Comparison of ENCODE assay signal across 20 cellular contexts in genomic region chr17:11304568-11304967, GRCh38.
DNase-seq lines count a peak whose midpoint lies in the region; ATAC-seq, FAIRE-seq and TF ChIP-seq lines count a peak whose summit lies in the region.
"Had no signal": no experiment of that assay in that cellular context is flagged by ENCODE, and none has a peak within 500 bp of the region (broad histone marks: within the 10 kb centered on the region; RNA-seq: fewer than 3 reads in every experiment).

No MANE protein-coding gene starts in this region.

- H3K36me3 ChIP-seq in bronchial epithelial cell (ENCODE audit: control insufficient read depth, insufficient read depth, low read length) (no peaks in the 10 kb centered on the region), thyroid gland (no peaks in the 10 kb centered on the region), upper lobe of right lung (no peaks in the 10 kb centered on the region)

- H3K4me3 ChIP-seq in bronchial epithelial cell (ENCODE audit: low read depth, low read length) (no peak overlapping the region), thyroid gland (replicated peaks in 1 of 3) (no peak overlapping the region), upper lobe of right lung (no peak overlapping the region)
- H3K4me3 ChIP-seq: A549 had no signal

- no peak for ATAC-seq in upper lobe of right lung
- ATAC-seq: A549 had no signal

- no peaks in the 10 kb centered on the region for H3K27me3 Mint-ChIP-seq in activated CD4-positive, alpha-beta T cell treated with anti-CD3 and anti-CD28 coated beads, Interleukin-2, amount 10 ng/mL, durations not matched to agents 24 days and 14 days
- no peaks in the 10 kb centered on the region for H3K27me3 Mint-ChIP-seq in osteocyte (ENCODE audit: unreplicated experiment)
- H3K27me3 Mint-ChIP-seq: CD4-positive, alpha-beta T cell had no signal

- H3K9me3 ChIP-seq in thyroid gland, result no peaks in the 10 kb centered on the region
- H3K9me3 ChIP-seq in upper lobe of right lung, result no peaks in the 10 kb centered on the region
- H3K9me3 ChIP-seq: A549, Caco-2 had no signal

- H3K27ac ChIP-seq in thyroid gland (no peak overlapping the region), upper lobe of right lung (no peak overlapping the region)
- H3K27ac ChIP-seq: 22Rv1, A549, C4-2B had no signal

- H3K36me3 Mint-ChIP-seq in activated CD4-positive, alpha-beta T cell treated with anti-CD3 and anti-CD28 coated beads, Interleukin-2, amount 10 ng/mL, durations not matched to agents 24 days and 14 days (ENCODE audit: low read depth), result no peaks in the 10 kb centered on the region
- H3K36me3 Mint-ChIP-seq in osteocyte (ENCODE audit: unreplicated experiment), result no peaks in the 10 kb centered on the region

- H3K27me3 ChIP-seq in bronchial epithelial cell (ENCODE audit: control insufficient read depth, insufficient read depth, low read length) (no peaks in the 10 kb centered on the region), thyroid gland (no peaks in the 10 kb centered on the region), upper lobe of right lung (no peaks in the 10 kb centered on the region)

- H3K4me1 Mint-ChIP-seq in activated CD4-positive, alpha-beta T cell treated with anti-CD3 and anti-CD28 coated beads, Interleukin-2, amount 10 ng/mL, durations not matched to agents 24 days and 14 days, result no peaks in the 10 kb centered on the region
- H3K4me1 Mint-ChIP-seq in osteocyte (ENCODE audit: unreplicated experiment), result peaks cover 9% of the 10 kb centered on the region

- no peak for TF ChIP-seq POLR2A in thyroid gland (IDR thresholded peaks at IDR 0.05)

- H3K4me1 ChIP-seq in thyroid gland (peaks cover 3 to 6% of the 10 kb centered on the region in 2 donors), upper lobe of right lung (no peaks in the 10 kb centered on the region)
- H3K4me1 ChIP-seq: A549, Caco-2 had no signal

- intact Hi-C loops in activated CD4-positive, alpha-beta T cell treated with anti-CD3 and anti-CD28 coated beads, Interleukin-2, amount 10 ng/mL, durations not matched to agents 24 days and 14 days (cut with micrococcal nuclease), result no loop called here
- intact Hi-C loops in thyroid gland (cut with DNase I) (no loop called here), upper lobe of right lung (cut with DNase I) (no loop called here)

- WGBS in thyroid gland, 2 donors, result 51 to 60% methylated on average over 7 of the region's 7 CpGs

- no peak overlapping the region for H3K27ac Mint-ChIP-seq in activated CD4-positive, alpha-beta T cell treated with anti-CD3 and anti-CD28 coated beads, Interleukin-2, amount 10 ng/mL, durations not matched to agents 24 days and 14 days
- no peak overlapping the region for H3K27ac Mint-ChIP-seq in osteocyte (ENCODE audit: unreplicated experiment)
- H3K27ac Mint-ChIP-seq: CD4-positive, alpha-beta T cell; H9 had no signal

- no peaks in the 10 kb centered on the region for H3K9me3 Mint-ChIP-seq in activated CD4-positive, alpha-beta T cell treated with anti-CD3 and anti-CD28 coated beads, Interleukin-2, amount 10 ng/mL, durations not matched to agents 24 days and 14 days
- no peaks in the 10 kb centered on the region for H3K9me3 Mint-ChIP-seq in osteocyte (ENCODE audit: unreplicated experiment)

- DNase-seq in activated CD4-positive, alpha-beta T cell treated with anti-CD3 and anti-CD28 coated beads, Interleukin-2, amount 10 ng/mL, durations not matched to agents 24 days and 14 days, result peak; percentile 15
- DNase-seq in activated CD4-positive, alpha-beta T cell treated with anti-CD3 and anti-CD28 coated beads, Interleukin-2, amount 50 U/mL, for 4 hours, result no peak
- no peak for DNase-seq in bronchial epithelial cell (ENCODE audit: low read depth)
- DNase-seq in osteocyte (ENCODE audit: extremely low spot score, unreplicated experiment), result peak; percentile 53
- DNase-seq in thyroid gland, result peak; percentile 14 to 53
- DNase-seq in upper lobe of right lung, result no peak
- DNase-seq in NCI-H1930 (lab: John Stamatoyannopoulos, UW), result no peak
- DNase-seq: AML-193; Caco-2; CD4-positive, alpha-beta T cell; H9 had no signal

- H3K4me3 Mint-ChIP-seq in activated CD4-positive, alpha-beta T cell treated with anti-CD3 and anti-CD28 coated beads, Interleukin-2, amount 10 ng/mL, durations not matched to agents 24 days and 14 days, result no peak overlapping the region
- H3K4me3 Mint-ChIP-seq in osteocyte (ENCODE audit: unreplicated experiment), result no peak overlapping the region
- H3K4me3 Mint-ChIP-seq: CD4-positive, alpha-beta T cell; H9 had no signal

- peak; percentile 73 for FAIRE-seq in bronchial epithelial cell (lab: Jason Lieb, UNC)
- FAIRE-seq: A549, D721Med, G401.6, GM12891, GM19239, H1, HTR-8/SVneo had no signal

- TF ChIP-seq CTCF in bronchial epithelial cell (IDR thresholded peaks at IDR 0.05; ENCODE audit: insufficient read depth, low read length, severe bottlenecking) (no peak), osteocyte (IDR thresholded peaks at IDR 0.05) (no peak), thyroid gland (IDR thresholded peaks at IDR 0.05) (no peak), upper lobe of right lung (IDR thresholded peaks at IDR 0.05) (no peak)

Comparison
In these comparisons a context has a peak if more than half of its experiments do, and no peak if none do; other contexts are left out.
1. DNase-seq: peak in activated CD4-positive, alpha-beta T cell treated with anti-CD3 and anti-CD28 coated beads, Interleukin-2, amount 10 ng/mL, durations not matched to agents 24 days and 14 days (single experiment), osteocyte (single experiment) and thyroid gland (2 of 2); none in activated CD4-positive, alpha-beta T cell treated with anti-CD3 and anti-CD28 coated beads, Interleukin-2, amount 50 U/mL, for 4 hours (0 of 2), bronchial epithelial cell (single experiment), upper lobe of right lung (single experiment) and NCI-H1930 (0 of 2).